In the genomic region with DNA sequence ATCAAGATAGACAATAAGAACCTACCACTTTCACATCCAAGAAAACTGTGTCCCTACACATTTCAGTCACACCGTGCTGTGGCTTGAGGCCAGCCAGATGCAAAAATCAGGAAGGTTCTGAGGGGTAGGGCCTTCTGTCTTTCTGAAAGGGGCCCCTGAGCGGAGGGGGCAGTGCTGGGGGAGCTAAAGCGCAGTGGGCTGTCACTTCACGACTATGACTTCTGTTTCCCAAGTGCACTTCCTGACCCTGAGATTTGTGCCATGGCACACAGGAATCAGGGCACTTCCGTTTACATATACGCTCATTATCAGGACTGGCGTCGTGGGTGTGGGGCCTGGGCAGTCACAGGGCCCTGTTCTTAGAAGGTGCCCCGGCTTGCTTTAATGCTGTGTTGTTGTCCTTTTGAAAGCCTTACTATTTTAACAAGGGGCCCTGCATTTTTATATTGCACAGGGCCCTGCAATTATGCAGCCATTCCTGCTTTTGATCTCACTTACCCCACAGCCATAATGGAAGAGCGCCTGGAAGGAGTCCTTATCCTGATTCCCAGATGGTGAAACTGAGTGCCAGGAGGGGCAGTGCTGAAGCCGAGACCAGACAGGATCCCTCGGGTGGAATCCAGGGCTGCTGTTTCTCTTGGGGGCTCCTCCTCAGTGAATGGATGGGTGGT, we compare ENCODE assay signal across 1 cellular context.
TF ChIP-seq lines count a peak whose summit lies in the region.

No MANE protein-coding gene starts in this region.

TF ChIP-seq in HepG2, 621 proteins besides CTCF, POLR2A, EP300 and RAD21 (continued from another document):
- TF ChIP-seq, protein P1, sequence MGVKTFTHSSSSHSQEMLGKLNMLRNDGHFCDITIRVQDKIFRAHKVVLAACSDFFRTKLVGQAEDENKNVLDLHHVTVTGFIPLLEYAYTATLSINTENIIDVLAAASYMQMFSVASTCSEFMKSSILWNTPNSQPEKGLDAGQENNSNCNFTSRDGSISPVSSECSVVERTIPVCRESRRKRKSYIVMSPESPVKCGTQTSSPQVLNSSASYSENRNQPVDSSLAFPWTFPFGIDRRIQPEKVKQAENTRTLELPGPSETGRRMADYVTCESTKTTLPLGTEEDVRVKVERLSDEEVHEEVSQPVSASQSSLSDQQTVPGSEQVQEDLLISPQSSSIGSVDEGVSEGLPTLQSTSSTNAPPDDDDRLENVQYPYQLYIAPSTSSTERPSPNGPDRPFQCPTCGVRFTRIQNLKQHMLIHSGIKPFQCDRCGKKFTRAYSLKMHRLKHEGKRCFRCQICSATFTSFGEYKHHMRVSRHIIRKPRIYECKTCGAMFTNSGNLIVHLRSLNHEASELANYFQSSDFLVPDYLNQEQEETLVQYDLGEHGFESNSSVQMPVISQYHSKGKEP (CRISPR knock-in tag; IDR thresholded peaks at IDR 0.05): no peak
- 0 out of 2 replicates have a peak, but pooled peaks have one; percentile 27 for TF ChIP-seq ZFX (CRISPR knock-in tag; IDR thresholded peaks at IDR 0.05; ENCODE audit: low read depth)
- TF ChIP-seq SP5 (CRISPR knock-in tag; IDR thresholded peaks at IDR 0.05; ENCODE audit: borderline replicate concordance, low read depth): no peak
- TF ChIP-seq ZSCAN25 (CRISPR knock-in tag; IDR thresholded peaks at IDR 0.05): no peak
- TF ChIP-seq, protein P2, sequence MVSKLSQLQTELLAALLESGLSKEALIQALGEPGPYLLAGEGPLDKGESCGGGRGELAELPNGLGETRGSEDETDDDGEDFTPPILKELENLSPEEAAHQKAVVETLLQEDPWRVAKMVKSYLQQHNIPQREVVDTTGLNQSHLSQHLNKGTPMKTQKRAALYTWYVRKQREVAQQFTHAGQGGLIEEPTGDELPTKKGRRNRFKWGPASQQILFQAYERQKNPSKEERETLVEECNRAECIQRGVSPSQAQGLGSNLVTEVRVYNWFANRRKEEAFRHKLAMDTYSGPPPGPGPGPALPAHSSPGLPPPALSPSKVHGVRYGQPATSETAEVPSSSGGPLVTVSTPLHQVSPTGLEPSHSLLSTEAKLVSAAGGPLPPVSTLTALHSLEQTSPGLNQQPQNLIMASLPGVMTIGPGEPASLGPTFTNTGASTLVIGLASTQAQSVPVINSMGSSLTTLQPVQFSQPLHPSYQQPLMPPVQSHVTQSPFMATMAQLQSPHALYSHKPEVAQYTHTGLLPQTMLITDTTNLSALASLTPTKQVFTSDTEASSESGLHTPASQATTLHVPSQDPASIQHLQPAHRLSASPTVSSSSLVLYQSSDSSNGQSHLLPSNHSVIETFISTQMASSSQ (IDR thresholded peaks at IDR 0.05; ENCODE audit: low read depth): no peak
- TF ChIP-seq, protein P2 (CRISPR knock-in tag; IDR thresholded peaks at IDR 0.05; ENCODE audit: borderline replicate concordance): no peak
- TF ChIP-seq, protein P3, sequence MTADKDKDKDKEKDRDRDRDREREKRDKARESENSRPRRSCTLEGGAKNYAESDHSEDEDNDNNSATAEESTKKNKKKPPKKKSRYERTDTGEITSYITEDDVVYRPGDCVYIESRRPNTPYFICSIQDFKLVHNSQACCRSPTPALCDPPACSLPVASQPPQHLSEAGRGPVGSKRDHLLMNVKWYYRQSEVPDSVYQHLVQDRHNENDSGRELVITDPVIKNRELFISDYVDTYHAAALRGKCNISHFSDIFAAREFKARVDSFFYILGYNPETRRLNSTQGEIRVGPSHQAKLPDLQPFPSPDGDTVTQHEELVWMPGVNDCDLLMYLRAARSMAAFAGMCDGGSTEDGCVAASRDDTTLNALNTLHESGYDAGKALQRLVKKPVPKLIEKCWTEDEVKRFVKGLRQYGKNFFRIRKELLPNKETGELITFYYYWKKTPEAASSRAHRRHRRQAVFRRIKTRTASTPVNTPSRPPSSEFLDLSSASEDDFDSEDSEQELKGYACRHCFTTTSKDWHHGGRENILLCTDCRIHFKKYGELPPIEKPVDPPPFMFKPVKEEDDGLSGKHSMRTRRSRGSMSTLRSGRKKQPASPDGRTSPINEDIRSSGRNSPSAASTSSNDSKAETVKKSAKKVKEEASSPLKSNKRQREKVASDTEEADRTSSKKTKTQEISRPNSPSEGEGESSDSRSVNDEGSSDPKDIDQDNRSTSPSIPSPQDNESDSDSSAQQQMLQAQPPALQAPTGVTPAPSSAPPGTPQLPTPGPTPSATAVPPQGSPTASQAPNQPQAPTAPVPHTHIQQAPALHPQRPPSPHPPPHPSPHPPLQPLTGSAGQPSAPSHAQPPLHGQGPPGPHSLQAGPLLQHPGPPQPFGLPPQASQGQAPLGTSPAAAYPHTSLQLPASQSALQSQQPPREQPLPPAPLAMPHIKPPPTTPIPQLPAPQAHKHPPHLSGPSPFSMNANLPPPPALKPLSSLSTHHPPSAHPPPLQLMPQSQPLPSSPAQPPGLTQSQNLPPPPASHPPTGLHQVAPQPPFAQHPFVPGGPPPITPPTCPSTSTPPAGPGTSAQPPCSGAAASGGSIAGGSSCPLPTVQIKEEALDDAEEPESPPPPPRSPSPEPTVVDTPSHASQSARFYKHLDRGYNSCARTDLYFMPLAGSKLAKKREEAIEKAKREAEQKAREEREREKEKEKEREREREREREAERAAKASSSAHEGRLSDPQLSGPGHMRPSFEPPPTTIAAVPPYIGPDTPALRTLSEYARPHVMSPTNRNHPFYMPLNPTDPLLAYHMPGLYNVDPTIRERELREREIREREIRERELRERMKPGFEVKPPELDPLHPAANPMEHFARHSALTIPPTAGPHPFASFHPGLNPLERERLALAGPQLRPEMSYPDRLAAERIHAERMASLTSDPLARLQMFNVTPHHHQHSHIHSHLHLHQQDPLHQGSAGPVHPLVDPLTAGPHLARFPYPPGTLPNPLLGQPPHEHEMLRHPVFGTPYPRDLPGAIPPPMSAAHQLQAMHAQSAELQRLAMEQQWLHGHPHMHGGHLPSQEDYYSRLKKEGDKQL (CRISPR knock-in tag; IDR thresholded peaks at IDR 0.05; ENCODE audit: low read depth): no peak
- TF ChIP-seq, protein P4, sequence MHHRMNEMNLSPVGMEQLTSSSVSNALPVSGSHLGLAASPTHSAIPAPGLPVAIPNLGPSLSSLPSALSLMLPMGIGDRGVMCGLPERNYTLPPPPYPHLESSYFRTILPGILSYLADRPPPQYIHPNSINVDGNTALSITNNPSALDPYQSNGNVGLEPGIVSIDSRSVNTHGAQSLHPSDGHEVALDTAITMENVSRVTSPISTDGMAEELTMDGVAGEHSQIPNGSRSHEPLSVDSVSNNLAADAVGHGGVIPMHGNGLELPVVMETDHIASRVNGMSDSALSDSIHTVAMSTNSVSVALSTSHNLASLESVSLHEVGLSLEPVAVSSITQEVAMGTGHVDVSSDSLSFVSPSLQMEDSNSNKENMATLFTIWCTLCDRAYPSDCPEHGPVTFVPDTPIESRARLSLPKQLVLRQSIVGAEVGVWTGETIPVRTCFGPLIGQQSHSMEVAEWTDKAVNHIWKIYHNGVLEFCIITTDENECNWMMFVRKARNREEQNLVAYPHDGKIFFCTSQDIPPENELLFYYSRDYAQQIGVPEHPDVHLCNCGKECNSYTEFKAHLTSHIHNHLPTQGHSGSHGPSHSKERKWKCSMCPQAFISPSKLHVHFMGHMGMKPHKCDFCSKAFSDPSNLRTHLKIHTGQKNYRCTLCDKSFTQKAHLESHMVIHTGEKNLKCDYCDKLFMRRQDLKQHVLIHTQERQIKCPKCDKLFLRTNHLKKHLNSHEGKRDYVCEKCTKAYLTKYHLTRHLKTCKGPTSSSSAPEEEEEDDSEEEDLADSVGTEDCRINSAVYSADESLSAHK (CRISPR knock-in tag; IDR thresholded peaks at IDR 0.05; ENCODE audit: borderline replicate concordance): no peak
- TF ChIP-seq ZNF136 (CRISPR knock-in tag; IDR thresholded peaks at IDR 0.05; ENCODE audit: low read depth): no peak
- TF ChIP-seq KMT2A (CRISPR knock-in tag; IDR thresholded peaks at IDR 0.05): no peak
- no peak for TF ChIP-seq ZNF552 (CRISPR knock-in tag; IDR thresholded peaks at IDR 0.05; ENCODE audit: borderline replicate concordance)
- no peak for TF ChIP-seq NFIC (IDR thresholded peaks at IDR 0.05; ENCODE audit: low read length)
- no peak for TF ChIP-seq SMYD3 (CRISPR knock-in tag; IDR thresholded peaks at IDR 0.05)
- no peak for TF ChIP-seq HMG20B (CRISPR knock-in tag; conservative IDR thresholded peaks at IDR 0.05)
- TF ChIP-seq, protein P5, sequence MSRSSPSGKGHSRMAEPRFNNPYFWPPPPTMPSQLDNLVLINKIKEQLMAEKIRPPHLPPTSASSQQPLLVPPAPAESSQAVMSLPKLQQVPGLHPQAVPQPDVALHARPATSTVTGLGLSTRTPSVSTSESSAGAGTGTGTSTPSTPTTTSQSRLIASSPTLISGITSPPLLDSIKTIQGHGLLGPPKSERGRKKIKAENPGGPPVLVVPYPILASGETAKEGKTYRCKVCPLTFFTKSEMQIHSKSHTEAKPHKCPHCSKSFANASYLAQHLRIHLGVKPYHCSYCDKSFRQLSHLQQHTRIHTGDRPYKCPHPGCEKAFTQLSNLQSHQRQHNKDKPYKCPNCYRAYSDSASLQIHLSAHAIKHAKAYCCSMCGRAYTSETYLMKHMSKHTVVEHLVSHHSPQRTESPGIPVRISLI (CRISPR knock-in tag; IDR thresholded peaks at IDR 0.05; ENCODE audit: borderline replicate concordance): no peak
- no peak for TF ChIP-seq TSC22D2 (CRISPR knock-in tag; IDR thresholded peaks at IDR 0.05; ENCODE audit: borderline replicate concordance)
- TF ChIP-seq ZNF382 (CRISPR knock-in tag; IDR thresholded peaks at IDR 0.05; ENCODE audit: borderline replicate concordance): no peak
- TF ChIP-seq REPIN1 (CRISPR knock-in tag; IDR thresholded peaks at IDR 0.05; ENCODE audit: borderline replicate concordance, low read depth): no peak
- peak; percentile 73; the same call in 1 of the 2 replicates for TF ChIP-seq ZNF264 (CRISPR knock-in tag; IDR thresholded peaks at IDR 0.05)
- TF ChIP-seq CAMTA2 (CRISPR knock-in tag; IDR thresholded peaks at IDR 0.05; ENCODE audit: borderline replicate concordance): no peak
- TF ChIP-seq EEA1 (CRISPR knock-in tag; IDR thresholded peaks at IDR 0.05; ENCODE audit: borderline replicate concordance): peak; percentile 38; the same call in 1 of the 2 replicates
- no peak for TF ChIP-seq ARNTL (CRISPR knock-in tag; IDR thresholded peaks at IDR 0.05)
- TF ChIP-seq ZNF577 (CRISPR knock-in tag; IDR thresholded peaks at IDR 0.05; ENCODE audit: borderline replicate concordance, low read depth): no peak
